Comparison of ENCODE assay signal across 8 cellular contexts in genomic region chr3:108089544-108089943, GRCh38. TPM values are rescaled to one million over a fixed set of nuclear protein-coding genes. Genes with fewer than 3 reads are reported as not detected.
DNase-seq lines count a peak whose midpoint lies in the region; ATAC-seq and TF ChIP-seq lines count a peak whose summit lies in the region.

No MANE protein-coding gene starts in this region.

- CTCF ChIA-PET in AG04449 (lab: Yijun Ruan, JAX) (interaction anchor here (1.1 to 2.8 kb wide), 4 partner anchors 33 to 463 kb away, joined by 3 to 8 read pairs (median 4); no protein-coding TSS in a partner anchor), MCF 10A (lab: Yijun Ruan, JAX) (interaction anchor here (0.7 to 1.3 kb wide), 7 partner anchors 103 to 629 kb away, joined by 3 to 4 read pairs (median 3); no protein-coding TSS in a partner anchor)

- WGBS in mesodermal cell (ENCODE audit: insufficient coverage in 2 of 2), 2 experiments = 7% methylated on average over 3 of the region's 7 CpGs; no CpG with 5 or more reads in 1 of the 2 experiments

- peak overlapping the region; percentile 88 for H3K27ac Mint-ChIP-seq in MCF 10A (ENCODE audit: low read depth, unreplicated experiment)

- no peak for ATAC-seq in HG03196 (IDR thresholded peaks at IDR 0.05; ENCODE audit: unreplicated experiment)

- no TSS peak for BruUV-seq in MCF 10A (replicated peaks; lab: Mats Ljungman, UMichigan)

- H3K9me3 ChIP-seq in mesodermal cell (ENCODE audit: control insufficient read depth, low read length) = peaks cover 3% of the 10 kb centered on the region

- no peaks in the 10 kb centered on the region for H3K4me1 ChIP-seq in mesodermal cell (ENCODE audit: control insufficient read depth, insufficient read depth, low read length, poor library complexity, severe bottlenecking)

- DNase-seq in AG04449 (ENCODE audit: low read depth, low spot score) = no peak
- DNase-seq in HT-29 (ENCODE audit: low spot score) = peak; percentile 33
- peak; percentile 30 for DNase-seq in MCF 10A (ENCODE audit: unreplicated experiment)
- DNase-seq in stimulated activated CD4-positive, alpha-beta T cell treated with anti-CD3 and anti-CD28 coated beads, Interleukin-2, amount 100 ng/mL, for 48 hours = no peak
- DNase-seq in stimulated activated CD4-positive, alpha-beta T cell treated with anti-CD3 and anti-CD28 coated beads, Interleukin-1b, Interleukin-23, amount 100 ng/mL, for 48 hours = no peak
- DNase-seq in D341Med (ENCODE audit: low spot score) = no peak

- H3K27me3 Mint-ChIP-seq in MCF 10A (ENCODE audit: insufficient read depth, unreplicated experiment) = no peaks in the 10 kb centered on the region

- H3K4me3 Mint-ChIP-seq in MCF 10A (ENCODE audit: unreplicated experiment) = peak overlapping the region; percentile 95

- TF ChIP-seq CTCF in AG04449 (IDR thresholded peaks at IDR 0.05; ENCODE audit: insufficient read depth, low read length, missing control alignments) (no peak), MCF 10A (IDR thresholded peaks at IDR 0.05; ENCODE audit: unreplicated experiment) (no peak)

- no peaks in the 10 kb centered on the region for H3K36me3 Mint-ChIP-seq in MCF 10A (ENCODE audit: insufficient read depth, unreplicated experiment)

- POLR2A ChIA-PET in AG04449 (lab: Yijun Ruan, JAX) (interaction anchor here (0.8 kb wide), 1 partner anchor 33 kb away, joined by 3 read pairs; no protein-coding TSS in a partner anchor), MCF 10A (lab: Yijun Ruan, JAX) (interaction anchor here (0.6 to 2.6 kb wide), 19 partner anchors 10 to 853 kb away, joined by 3 to 27 read pairs (median 4); partner anchors contain the start of gene IFT57)

- peaks cover 5% of the 10 kb centered on the region for H3K4me1 Mint-ChIP-seq in MCF 10A (ENCODE audit: insufficient read depth, unreplicated experiment)

- no peaks in the 10 kb centered on the region for H3K36me3 ChIP-seq in mesodermal cell (ENCODE audit: control insufficient read depth, insufficient read depth, low read length)

- H3K27ac ChIP-seq in mesodermal cell (ENCODE audit: low read depth, low read length, severe bottlenecking) = no peak overlapping the region

- intact Hi-C loops in MCF 10A (cut with micrococcal nuclease) = no loop called here

- H3K9me3 Mint-ChIP-seq in MCF 10A (ENCODE audit: unreplicated experiment) = no peaks in the 10 kb centered on the region

- H3K4me3 ChIP-seq in AG04449 (ENCODE audit: low read depth, low read length) (peak overlapping the region; percentile 78), mesodermal cell (ENCODE audit: extremely low read depth, insufficient read depth, low read length, poor library complexity, severe bottlenecking) (peak overlapping the region; percentile 77)

RNA-seq across cellular contexts. Expression of gene CD47, which starts 1.3 kb away (rescaled TPM):
- 39.0 and 44.1 TPM in 2 replicates for total RNA-seq in HT-29 (2014; rRNA removed; shearing (Covaris generic))
- total RNA-seq in MCF 10A (2022) = 28.5 and 31.5 TPM in 2 replicates
- polyA plus RNA-seq in mesodermal cell (2013, experiment 1 of 2) = 29.2 TPM
- 27.1 TPM for polyA plus RNA-seq in mesodermal cell (2013, experiment 2 of 2)

Comparison
In these comparisons a context has a peak if more than half of its experiments do, and no peak if none do; other contexts are left out.
1. DNase-seq: peak in HT-29 (single experiment) and MCF 10A (single experiment); none in AG04449 (single experiment), stimulated activated CD4-positive, alpha-beta T cell treated with anti-CD3 and anti-CD28 coated beads, Interleukin-2, amount 100 ng/mL, for 48 hours (0 of 2), stimulated activated CD4-positive, alpha-beta T cell treated with anti-CD3 and anti-CD28 coated beads, Interleukin-1b, Interleukin-23, amount 100 ng/mL, for 48 hours (single experiment) and D341Med (single experiment).